ENCODE assay signal across 28 cellular contexts in the genomic region with DNA sequence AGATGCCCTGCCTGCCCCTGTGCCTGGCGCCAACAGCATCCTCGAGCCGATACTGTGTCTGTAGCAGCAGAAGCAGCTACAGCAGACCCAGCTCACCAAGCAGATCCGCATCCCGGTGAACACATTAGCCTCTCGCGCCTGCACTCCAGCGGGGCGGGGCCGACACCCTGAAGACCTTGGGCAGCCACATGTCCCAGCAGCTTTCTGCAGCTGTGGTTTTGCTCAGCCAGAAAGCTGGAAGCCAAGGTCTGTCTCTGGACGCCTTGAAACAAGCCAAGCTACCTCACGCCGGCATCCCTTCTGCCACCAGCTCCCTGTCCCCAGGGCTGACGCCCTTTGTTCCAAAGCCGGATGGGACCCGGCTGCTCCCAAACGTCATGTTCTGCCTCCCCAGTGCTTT. TPM values are rescaled to one million over a fixed set of nuclear protein-coding genes. Genes with fewer than 3 reads are reported as not detected.
"Had no signal": no experiment of that assay in that cellular context is flagged by ENCODE, and none has a peak within 500 bp of the region (broad histone marks: within the 10 kb centered on the region; RNA-seq: fewer than 3 reads in every experiment).

No MANE protein-coding gene starts in this region.

- DNase-seq: activated CD4-positive, alpha-beta memory T cell treated with anti-CD3 and anti-CD28 coated beads for 36 hours; activated CD4-positive, alpha-beta T cell treated with anti-CD3 and anti-CD28 coated beads, Interleukin-2, amount 10 ng/mL, durations not matched to agents 7 days and 5 days; activated CD4-positive, CD25-positive, alpha-beta regulatory T cell; activated CD8-positive, alpha-beta memory T cell treated with anti-CD3 and anti-CD28 coated beads for 24 hours; activated effector memory CD4-positive, alpha-beta T cell treated with anti-CD3 and anti-CD28 coated beads, Interleukin-2, amount 50 U/mL, for 16 hours; activated naive CD4-positive, alpha-beta T cell treated with Interleukin-2 at 50 U/mL for 16 hours; activated naive CD8-positive, alpha-beta T cell treated with anti-CD3 and anti-CD28 coated beads, Interleukin-2, amount 50 U/mL, for 24 hours; activated T-cell treated with anti-CD3 and anti-CD28 coated beads, Interleukin-2, amount 50 U/mL, for 4 hours; amniotic stem cell; brain microvascular endothelial cell; MG63; MV-4-11; NCI-H146; NCI-H187 treated with DMSO at 0.1 percent for 48 hours; NCI-H2081 treated with DMSO at 0.1 percent for 48 hours; NCI-H446; NCI-H524; NCI-H774; T-cell; T-helper 2 cell; T1000 had no signal

- H3K27ac ChIP-seq: brain microvascular endothelial cell, cardiac muscle cell, KMS-11, SK-N-MC, VCaP had no signal

- H3K4me3 ChIP-seq: cardiac muscle cell, MG63, SK-N-MC had no signal

- ATAC-seq: activated naive CD4-positive, alpha-beta T cell treated with anti-CD3 and anti-CD28 coated beads, Interleukin-2, amount 50 U/mL, for 72 hours; activated naive CD8-positive, alpha-beta T cell treated with anti-CD3 and anti-CD28 coated beads, Interleukin-2, amount 50 U/mL, for 24 hours; activated T-cell treated with anti-CD3 and anti-CD28 coated beads, Interleukin-2, amount 50 U/mL, for 4 hours; Panc1; T-cell had no signal

- H3K36me3 ChIP-seq: brain microvascular endothelial cell, cardiac muscle cell, MG63 had no signal

- H3K9me3 ChIP-seq: MG63 had no signal

- H3K27me3 ChIP-seq: brain microvascular endothelial cell, cardiac muscle cell, MG63 had no signal

RNA-seq across cellular contexts. Expression of a gene that starts 59.6 kb away (rescaled TPM):
- total RNA-seq: activated CD4-positive, alpha-beta memory T cell treated with anti-CD3 and anti-CD28 coated beads for 36 hours; activated CD4-positive, alpha-beta T cell treated with anti-CD3 and anti-CD28 coated beads, Interleukin-2, amount 10 ng/mL, durations not matched to agents 7 days and 5 days; activated naive CD4-positive, alpha-beta T cell treated with anti-CD3 and anti-CD28 coated beads, Interleukin-2, amount 50 U/mL, for 72 hours; activated T-cell treated with anti-CD3 and anti-CD28 coated beads, Interleukin-2, amount 50 U/mL, for 4 hours; cardiac muscle cell; OCI-LY7; T-cell had no signal
- polyA plus RNA-seq: cardiac muscle cell had no signal
